24 cellular contexts compared by ENCODE assay signal in genomic region chr9:22265534-22265933, GRCh38.
"Had no signal": no experiment of that assay in that cellular context is flagged by ENCODE, and none has a peak within 500 bp of the region (broad histone marks: within the 10 kb centered on the region; RNA-seq: fewer than 3 reads in every experiment).

No MANE protein-coding gene starts in this region.

- DNase-seq: colonic mucosa; cortex of kidney; dermis blood vessel endothelial cell; dorsolateral prefrontal cortex; effector CD4-positive, alpha-beta T cell; effector CD8-positive, alpha-beta T cell; effector memory CD4-positive, alpha-beta T cell; effector memory CD8-positive, alpha-beta T cell; endodermal cell; erythroblast; esophagus squamous epithelium; foreskin fibroblast; foreskin keratinocyte; foreskin melanocyte; gastrocnemius medialis; glutamatergic neuron; head of caudate nucleus; heart left ventricle; heart right ventricle had no signal

- H3K36me3 ChIP-seq: colonic mucosa, esophagus muscularis mucosa, esophagus squamous epithelium, gastrocnemius medialis, gastroesophageal sphincter, heart left ventricle, heart right ventricle had no signal

- H3K4me1 ChIP-seq: colonic mucosa, esophagus muscularis mucosa, esophagus squamous epithelium, foreskin keratinocyte, gastrocnemius medialis, gastroesophageal sphincter, heart left ventricle, heart right ventricle had no signal

- H3K4me3 ChIP-seq: colonic mucosa, coronary artery, dorsolateral prefrontal cortex, esophagus muscularis mucosa, esophagus squamous epithelium, gastrocnemius medialis, gastroesophageal sphincter, heart left ventricle, heart right ventricle, hepatocyte had no signal

- H3K27ac ChIP-seq: colonic mucosa, coronary artery, dorsolateral prefrontal cortex, epithelial cell of prostate, esophagus muscularis mucosa, esophagus squamous epithelium, foreskin keratinocyte, gastrocnemius medialis, gastroesophageal sphincter, heart left ventricle, heart right ventricle, hepatocyte had no signal

- H3K9me3 ChIP-seq: colonic mucosa had no signal
